6 cellular contexts compared by ENCODE assay signal in genomic region chr5:83839256-83839655, GRCh38.
"Had no signal": no experiment of that assay in that cellular context is flagged by ENCODE, and none has a peak within 500 bp of the region (broad histone marks: within the 10 kb centered on the region; RNA-seq: fewer than 3 reads in every experiment).

No MANE protein-coding gene starts in this region.

- H3K9ac ChIP-seq: GM23248 had no signal

- H3K27ac ChIP-seq: GM23248 had no signal

- H3K4me3 ChIP-seq: GM23248, HAP-1 had no signal

- ATAC-seq: HCT116 had no signal

- H3K4me1 ChIP-seq: HAP-1 had no signal

- DNase-seq: GM23248, GOT3, H7, IMR-90 had no signal

- H3K9me3 ChIP-seq: HAP-1 had no signal

- H2AFZ ChIP-seq: GM23248 had no signal

- H3K36me3 ChIP-seq: HAP-1 had no signal
